13 cellular contexts compared by ENCODE assay signal in the genomic region with DNA sequence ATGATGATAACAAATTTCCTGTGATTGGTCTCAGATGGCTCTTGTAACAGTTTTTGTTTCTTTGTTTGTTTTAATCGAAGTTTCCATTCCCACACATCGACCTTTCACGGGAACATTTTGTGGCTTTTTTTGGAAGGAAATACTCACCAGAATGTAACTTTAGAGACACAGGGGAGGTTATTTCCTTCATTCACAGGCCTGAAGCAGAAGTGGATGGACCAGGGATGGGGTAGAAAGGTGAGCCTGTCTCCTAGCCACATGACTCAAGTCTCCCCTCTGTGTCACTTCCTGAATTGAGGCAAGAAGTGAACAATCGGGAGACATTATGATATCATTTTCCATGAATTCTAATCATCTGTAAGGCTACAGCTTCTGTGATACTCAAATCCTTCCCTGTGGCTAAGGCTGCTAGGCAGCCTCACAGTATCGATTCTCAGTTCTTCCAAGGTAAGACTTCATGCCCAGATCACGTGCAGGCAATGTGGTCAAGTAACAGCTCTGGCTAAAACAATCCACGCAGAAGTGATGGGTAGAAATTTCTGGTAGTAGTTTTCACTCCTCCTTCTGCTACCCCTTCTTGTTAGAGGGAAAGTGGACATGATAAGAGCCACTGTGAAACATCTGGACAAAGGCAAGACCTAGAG.
DNase-seq lines count a peak whose midpoint lies in the region; ATAC-seq and TF ChIP-seq lines count a peak whose summit lies in the region.
"Had no signal": no experiment of that assay in that cellular context is flagged by ENCODE, and none has a peak within 500 bp of the region (broad histone marks: within the 10 kb centered on the region; RNA-seq: fewer than 3 reads in every experiment).

No MANE protein-coding gene starts in this region.

- no peak overlapping the region for H2AFZ ChIP-seq in hepatocyte

- no peaks in the 10 kb centered on the region for H3K79me2 ChIP-seq in hepatocyte

- ATAC-seq in activated CD4-positive, CD25-positive, alpha-beta regulatory T cell treated with anti-CD3 and anti-CD28 coated beads, Interleukin-2, amount 50 U/mL, for 24 hours = peak; percentile 77 to 83
- ATAC-seq in stimulated activated naive CD8-positive, alpha-beta T cell treated with anti-CD3 and anti-CD28 coated beads, Interleukin-15, Interleukin-2, amounts not matched to agents 100 U/mL and 50 U/mL, for 24 hours = peak; percentile 88

- H3K4me2 ChIP-seq in hepatocyte = no peak overlapping the region

- no peak overlapping the region for H3K4me3 ChIP-seq in astrocyte of the cerebellum (ENCODE audit: low read depth, low read length)
- no peak overlapping the region for H3K4me3 ChIP-seq in hepatocyte

- no peak for TF ChIP-seq CTCF in astrocyte of the cerebellum (IDR thresholded peaks at IDR 0.05; ENCODE audit: low read depth, low read length, missing control alignments)
- no peak for TF ChIP-seq CTCF in hepatocyte (IDR thresholded peaks at IDR 0.05; ENCODE audit: poor library complexity)

- H3K36me3 ChIP-seq in hepatocyte (replicated peaks; ENCODE audit: insufficient read depth, low read depth) = no peaks in the 10 kb centered on the region

- H3K4me1 ChIP-seq in hepatocyte (ENCODE audit: insufficient read depth) = no peaks in the 10 kb centered on the region

- in situ Hi-C loops in astrocyte of the cerebellum (cut with HindIII; ENCODE audit: low sequenced_read_pairs) = no loop called here

- no peaks in the 10 kb centered on the region for H3K9me3 ChIP-seq in hepatocyte (ENCODE audit: low read depth)

- no peaks in the 10 kb centered on the region for H3K9me2 ChIP-seq in hepatocyte (replicated peaks; ENCODE audit: insufficient read depth)

- H4K20me1 ChIP-seq in hepatocyte (ENCODE audit: insufficient read depth, poor library complexity, severe bottlenecking) = no peaks in the 10 kb centered on the region

- no peaks in the 10 kb centered on the region for H3K27me3 ChIP-seq in hepatocyte

- WGBS in hepatocyte (ENCODE audit: low lambda C conversion rate, missing lambda C conversion rate) = 57% methylated on average over 7 of the region's 7 CpGs

- H3K27ac ChIP-seq in hepatocyte = peak overlapping the region; percentile 12

- no peak for DNase-seq in activated CD4-positive, CD25-positive, alpha-beta regulatory T cell (lab: John Stamatoyannopoulos, UW)
- DNase-seq in astrocyte of the cerebellum (ENCODE audit: low read depth) = peak; percentile 61
- no peak for DNase-seq in hepatocyte (ENCODE audit: low spot score)
- peak; percentile 5 for DNase-seq in stimulated activated naive CD8-positive, alpha-beta T cell treated with anti-CD3 and anti-CD28 coated beads, Interleukin-15, Interleukin-2, amounts not matched to agents 100 U/mL and 50 U/mL, for 24 hours
- no peak for DNase-seq in DMS153 treated with DMSO at 0.1 percent for 48 hours (lab: John Stamatoyannopoulos, UW; ENCODE audit: unreplicated experiment)
- DNase-seq in NCI-H1436 (lab: John Stamatoyannopoulos, UW) = no peak
- no peak for DNase-seq in DMS79 treated with DMSO at 0.1 percent for 48 hours (lab: John Stamatoyannopoulos, UW)
- DNase-seq: activated CD4-positive, alpha-beta T cell treated with anti-CD3 and anti-CD28 coated beads, Interleukin-2, amount 10 ng/mL, durations not matched to agents 24 days and 14 days; central memory CD4-positive, alpha-beta T cell; DND-41; NCI-H2081 treated with DMSO at 0.1 percent for 48 hours; Right ventricle myocardium superior had no signal

Comparison
In these comparisons a context has a peak if more than half of its experiments do, and no peak if none do; other contexts are left out.
1. DNase-seq: peak in astrocyte of the cerebellum (single experiment) and stimulated activated naive CD8-positive, alpha-beta T cell treated with anti-CD3 and anti-CD28 coated beads, Interleukin-15, Interleukin-2, amounts not matched to agents 100 U/mL and 50 U/mL, for 24 hours (single experiment); none in activated CD4-positive, CD25-positive, alpha-beta regulatory T cell (0 of 4), hepatocyte (single experiment), DMS153 treated with DMSO at 0.1 percent for 48 hours (single experiment), NCI-H1436 (single experiment) and DMS79 treated with DMSO at 0.1 percent for 48 hours (single experiment).